In genomic region chr6:37566209-37566859, GRCh38 we compare ENCODE assay signal across 1 cellular context.
A peak's percentile ranks its signal among the peaks of the same experiment; 100 is the strongest.
TF ChIP-seq lines count a peak whose summit lies in the region.

No MANE protein-coding gene starts in this region.

TF ChIP-seq in H1, 55 proteins besides CTCF, POLR2A, EP300 and RAD21 (continued from another document):
- TF ChIP-seq CHD7 (IDR thresholded peaks at IDR 0.05; ENCODE audit: insufficient replicate concordance, low read length) (no peak), MAFK (IDR thresholded peaks at IDR 0.05; ENCODE audit: low read depth, low read length) (no peak), BCL11A (IDR thresholded peaks at IDR 0.05; ENCODE audit: low read depth in 2 of 2, low read length in 2 of 2) (no peak), GABPA (IDR thresholded peaks at IDR 0.05; ENCODE audit: borderline replicate concordance, insufficient read depth, low read length) (no peak), SP1 (IDR thresholded peaks at IDR 0.05; ENCODE audit: low read depth, low read length) (no peak), E2F6 (IDR thresholded peaks at IDR 0.05) (no peak), TAF7 (optimal IDR thresholded peaks at IDR 0.05; ENCODE audit: borderline replicate concordance, low read depth, low read length) (no peak), SIRT6 (IDR thresholded peaks at IDR 0.05; ENCODE audit: low read length) (no peak), HDAC2 (IDR thresholded peaks at IDR 0.05; ENCODE audit: borderline replicate concordance in 1 of 2, low read depth in 2 of 2, low read length in 2 of 2) (0 out of 4 replicates have a peak, but pooled peaks of 1 of the 2 experiments have one; percentile 41), CREB1 (IDR thresholded peaks at IDR 0.05) (peak; percentile 61), ATF2 (IDR thresholded peaks at IDR 0.05; ENCODE audit: low read length) (no peak), RFX5 (IDR thresholded peaks at IDR 0.05; ENCODE audit: borderline replicate concordance, low read depth, low read length) (no peak), TBP (IDR thresholded peaks at IDR 0.05; ENCODE audit: low read depth, low read length) (no peak), BRCA1 (IDR thresholded peaks at IDR 0.05; ENCODE audit: low read depth, low read length) (no peak), CBX5 (IDR thresholded peaks at IDR 0.05; ENCODE audit: low read depth, low read length) (no peak), POLR2AphosphoS5 (IDR thresholded peaks at IDR 0.05; ENCODE audit: low read depth, low read length) (no peak), KDM1A (IDR thresholded peaks at IDR 0.05; ENCODE audit: borderline replicate concordance, low read length) (peak; percentile 83; the same call in 1 of the 2 replicates), SP2 (IDR thresholded peaks at IDR 0.05; ENCODE audit: low read length) (no peak), SRF (IDR thresholded peaks at IDR 0.05; ENCODE audit: low read depth, low read length) (no peak), SAP30 (IDR thresholded peaks at IDR 0.05; ENCODE audit: insufficient read depth, insufficient replicate concordance, low read length) (no peak), JUND (IDR thresholded peaks at IDR 0.05; ENCODE audit: low read length) (no peak), ZNF274 (IDR thresholded peaks at IDR 0.05; ENCODE audit: borderline replicate concordance, extremely low read depth, low read length) (no peak), MAX (IDR thresholded peaks at IDR 0.05) (peak; percentile 56), NRF1 (IDR thresholded peaks at IDR 0.05; ENCODE audit: low read depth, low read length) (no peak), RXRA (IDR thresholded peaks at IDR 0.05; ENCODE audit: insufficient read depth, low read depth, low read length) (no peak), YY1 (IDR thresholded peaks at IDR 0.05; ENCODE audit: low read depth, low read length) (peak; percentile 68; the same call in 1 of the 2 replicates), BACH1 (IDR thresholded peaks at IDR 0.05; ENCODE audit: low read length) (no peak), GTF2F1 (IDR thresholded peaks at IDR 0.05; ENCODE audit: borderline replicate concordance, low read depth, low read length) (no peak), EZH2 (IDR thresholded peaks at IDR 0.05; ENCODE audit: low read depth, low read length, severe bottlenecking) (no peak), CBX8 (IDR thresholded peaks at IDR 0.05; ENCODE audit: borderline replicate concordance, low read depth, low read length) (no peak), NANOG (IDR thresholded peaks at IDR 0.05; ENCODE audit: insufficient read depth, low read depth, low read length, poor library complexity, severe bottlenecking) (no peak), EGR1 (IDR thresholded peaks at IDR 0.05; ENCODE audit: borderline replicate concordance, low read depth, low read length) (no peak), TCF12 (IDR thresholded peaks at IDR 0.05; ENCODE audit: low read depth, low read length) (no peak), RBBP5 (IDR thresholded peaks at IDR 0.05; ENCODE audit: borderline replicate concordance, low read depth, low read length) (peak; percentile 13; the same call in 1 of the 2 replicates), HDAC6 (IDR thresholded peaks at IDR 0.05; ENCODE audit: low read depth, low read length) (no peak), USF2 (IDR thresholded peaks at IDR 0.05; ENCODE audit: low read length) (peak; percentile 90)
